Comparison of ENCODE assay signal across 21 cellular contexts in the genomic region with DNA sequence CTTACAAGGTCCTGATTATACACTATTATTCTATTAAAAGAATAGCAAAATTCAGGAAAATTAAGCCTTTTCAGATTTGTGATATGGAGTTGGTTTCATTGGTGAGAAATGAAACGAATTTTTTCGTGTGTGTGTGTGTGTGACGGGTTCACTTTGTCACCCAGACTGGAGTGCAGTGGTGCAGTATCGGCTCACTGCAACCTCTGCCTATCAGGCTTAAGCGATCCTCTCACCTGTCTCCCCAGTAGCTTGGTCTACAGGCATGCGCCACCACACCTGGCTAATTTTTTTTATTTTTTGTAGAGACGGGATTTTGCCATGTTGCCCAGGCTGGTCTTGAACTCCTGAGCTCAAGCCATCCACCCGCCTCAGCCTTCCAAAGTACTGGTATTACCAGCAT. TPM values are rescaled to one million over a fixed set of nuclear protein-coding genes. Genes with fewer than 3 reads are reported as not detected.
DNase-seq lines count a peak whose midpoint lies in the region; ATAC-seq, FAIRE-seq and TF ChIP-seq lines count a peak whose summit lies in the region.
"Had no signal": no experiment of that assay in that cellular context is flagged by ENCODE, and none has a peak within 500 bp of the region (broad histone marks: within the 10 kb centered on the region; RNA-seq: fewer than 3 reads in every experiment).

No MANE protein-coding gene starts in this region.

- no peaks in the 10 kb centered on the region for H3K9me3 ChIP-seq in T-helper 17 cell (ENCODE audit: control insufficient read depth, low read length, poor library complexity, severe bottlenecking)
- no peaks in the 10 kb centered on the region for H3K9me3 ChIP-seq in mesenchymal stem cell (ENCODE audit: control insufficient read depth, low read length)
- H3K9me3 ChIP-seq in trophoblast cell (ENCODE audit: insufficient read depth, low read depth, low read length): no peaks in the 10 kb centered on the region
- H3K9me3 ChIP-seq: BLaER1 had no signal

- H3K4me3 ChIP-seq in mesenchymal stem cell (ENCODE audit: insufficient read depth in 1 of 2, low read depth in 1 of 2, low read length in 2 of 2) (no peak overlapping the region), trophoblast cell (ENCODE audit: low read depth, low read length) (no peak overlapping the region)
- H3K4me3 ChIP-seq: BLaER1 had no signal

- H3K4me3 Mint-ChIP-seq in T-helper 17 cell (no peak overlapping the region), MCF 10A (ENCODE audit: unreplicated experiment) (no peak overlapping the region)
- H3K4me3 Mint-ChIP-seq: CD8-positive, alpha-beta T cell had no signal

- H4K8ac ChIP-seq in mesenchymal stem cell (ENCODE audit: low read length) (no peak overlapping the region), trophoblast cell (ENCODE audit: low read depth, low read length) (no peak overlapping the region)

- no peak overlapping the region for H2BK120ac ChIP-seq in mesenchymal stem cell (ENCODE audit: low read depth, low read length)
- no peak overlapping the region for H2BK120ac ChIP-seq in trophoblast cell (ENCODE audit: insufficient read depth, low read length, poor library complexity)

- no peak for TF ChIP-seq CTCF in MCF 10A (IDR thresholded peaks at IDR 0.05; ENCODE audit: unreplicated experiment)

- H2BK5ac ChIP-seq in mesenchymal stem cell (ENCODE audit: low read depth, low read length, poor library complexity, severe bottlenecking): no peak overlapping the region
- H2BK5ac ChIP-seq in trophoblast cell (ENCODE audit: low read depth, low read length, poor library complexity): no peak overlapping the region

- H3K4me1 ChIP-seq in mesenchymal stem cell (ENCODE audit: control insufficient read depth, insufficient read depth, low read depth, low read length) (peaks cover 5% of the 10 kb centered on the region), trophoblast cell (ENCODE audit: control insufficient read depth in 1 of 2, insufficient read depth in 2 of 2, low read length in 2 of 2) (no peaks in the 10 kb centered on the region)
- H3K4me1 ChIP-seq: BLaER1 had no signal

- H2AK5ac ChIP-seq in mesenchymal stem cell (ENCODE audit: low read length, severe bottlenecking) (no peak overlapping the region), trophoblast cell (ENCODE audit: low read length) (no peak overlapping the region)

- POLR2A ChIA-PET in MCF 10A (lab: Yijun Ruan, JAX): interaction anchor here (1.1 to 5.3 kb wide), 2 partner anchors 13 to 32 kb away, joined by 4 to 25 read pairs; no protein-coding TSS in a partner anchor

- peaks cover 2% of the 10 kb centered on the region for H3K79me2 ChIP-seq in trophoblast cell (ENCODE audit: control insufficient read depth, insufficient read depth, low read length, poor library complexity)

- ATAC-seq in T-helper 17 cell: no peak
- ATAC-seq in HG03039 (IDR thresholded peaks at IDR 0.05; ENCODE audit: unreplicated experiment): no peak
- ATAC-seq: CD8-positive, alpha-beta T cell; PC-3 had no signal

- H3K79me1 ChIP-seq in mesenchymal stem cell (replicated peaks; ENCODE audit: low read length, poor library complexity, severe bottlenecking) (peaks cover 2% of the 10 kb centered on the region), trophoblast cell (ENCODE audit: low read length) (no peaks in the 10 kb centered on the region)

- 0 out of 2 replicates have a peak, but pooled peaks have one; percentile 7 for TF ChIP-seq POLR2A in GM12891 (IDR thresholded peaks at IDR 0.05; ENCODE audit: low read depth, low read length)

- no peak overlapping the region for H3K14ac ChIP-seq in mesenchymal stem cell (ENCODE audit: low read length in 2 of 2)
- no peak overlapping the region for H3K14ac ChIP-seq in trophoblast cell (ENCODE audit: low read length)

- WGBS in mesenchymal stem cell: 98% methylated on average over 7 of the region's 8 CpGs
- 100% methylated on average over 2 of the region's 8 CpGs for WGBS in trophoblast cell (ENCODE audit: extremely low coverage, insufficient coverage, insufficient read length)

- H3K27ac Mint-ChIP-seq in T-helper 17 cell (peak overlapping the region; percentile 84), MCF 10A (ENCODE audit: low read depth, unreplicated experiment) (no peak overlapping the region)
- H3K27ac Mint-ChIP-seq: CD8-positive, alpha-beta T cell had no signal

- H2BK12ac ChIP-seq in mesenchymal stem cell (ENCODE audit: low read length in 2 of 2): no peak overlapping the region
- no peak overlapping the region for H2BK12ac ChIP-seq in trophoblast cell (ENCODE audit: low read length)

- H3K36me3 ChIP-seq in mesenchymal stem cell (ENCODE audit: control insufficient read depth in 1 of 2, insufficient read depth in 2 of 2, low read depth in 1 of 2, low read length in 2 of 2): peaks cover 57 to 99% of the 10 kb centered on the region in 2 experiments
- H3K36me3 ChIP-seq in trophoblast cell (ENCODE audit: control insufficient read depth in 1 of 2, insufficient read depth in 2 of 2, low read length in 2 of 2): peaks cover 50 to 84% of the 10 kb centered on the region in 2 experiments

- no peak overlapping the region for H2BK15ac ChIP-seq in mesenchymal stem cell (ENCODE audit: low read depth, poor library complexity, severe bottlenecking)

- H4K91ac ChIP-seq in mesenchymal stem cell (ENCODE audit: low read length) (no peak overlapping the region), trophoblast cell (ENCODE audit: low read depth, low read length) (no peak overlapping the region)

- FAIRE-seq in GM12891 (lab: Jason Lieb, UNC): no peak

- H3K23ac ChIP-seq in mesenchymal stem cell (ENCODE audit: low read length in 2 of 2): no peak overlapping the region
- H3K23ac ChIP-seq in trophoblast cell (ENCODE audit: low read length): no peak overlapping the region

- no peaks in the 10 kb centered on the region for H3K9me3 Mint-ChIP-seq in MCF 10A (ENCODE audit: unreplicated experiment)
- H3K9me3 Mint-ChIP-seq: CD8-positive, alpha-beta T cell; H9 had no signal

- no TSS peak for BruUV-seq in MCF 10A (replicated peaks; lab: Mats Ljungman, UMichigan)

- H3K27ac ChIP-seq in mesenchymal stem cell (ENCODE audit: low read length, poor library complexity, severe bottlenecking): no peak overlapping the region
- no peak overlapping the region for H3K27ac ChIP-seq in trophoblast cell (ENCODE audit: low read depth, low read length)
- H3K27ac ChIP-seq: BLaER1 had no signal

- no peak overlapping the region for H3K18ac ChIP-seq in mesenchymal stem cell (ENCODE audit: low read depth in 1 of 2, low read length in 2 of 2)
- H3K18ac ChIP-seq in trophoblast cell (ENCODE audit: low read length): no peak overlapping the region

- H4K12ac ChIP-seq in trophoblast cell (ENCODE audit: low read depth, low read length): no peak overlapping the region

- H3K9ac ChIP-seq in mesenchymal stem cell (ENCODE audit: low read length): peak overlapping the region; percentile 54
- no peak overlapping the region for H3K9ac ChIP-seq in trophoblast cell (ENCODE audit: low read length)
- H3K9ac ChIP-seq: BLaER1 had no signal

- no peak overlapping the region for H3K4ac ChIP-seq in mesenchymal stem cell (ENCODE audit: low read depth in 1 of 2, low read length in 2 of 2)
- H3K4ac ChIP-seq in trophoblast cell (ENCODE audit: low read depth, low read length): no peak overlapping the region

- H3K36me3 Mint-ChIP-seq in T-helper 17 cell (ENCODE audit: low read depth) (peaks cover 8% of the 10 kb centered on the region), MCF 10A (ENCODE audit: insufficient read depth, unreplicated experiment) (peaks cover 100% of the 10 kb centered on the region)

- intact Hi-C loops in MCF 10A (cut with micrococcal nuclease): no loop called here

- H3K27me3 ChIP-seq in mesenchymal stem cell (ENCODE audit: control insufficient read depth in 1 of 2, insufficient read depth in 1 of 2, low read length in 2 of 2) (no peaks in the 10 kb centered on the region), trophoblast cell (ENCODE audit: insufficient read depth, low read length) (no peaks in the 10 kb centered on the region)
- H3K27me3 ChIP-seq: BLaER1 had no signal

- H2AFZ ChIP-seq in mesenchymal stem cell (ENCODE audit: low read depth, low read length) (no peak overlapping the region), trophoblast cell (ENCODE audit: insufficient read depth, low read length, poor library complexity) (no peak overlapping the region)

- H3K4me1 Mint-ChIP-seq in T-helper 17 cell (peaks cover 30% of the 10 kb centered on the region), MCF 10A (ENCODE audit: insufficient read depth, unreplicated experiment) (peaks cover 34% of the 10 kb centered on the region)

- H3K27me3 Mint-ChIP-seq in T-helper 17 cell: no peaks in the 10 kb centered on the region
- H3K27me3 Mint-ChIP-seq in MCF 10A (ENCODE audit: insufficient read depth, unreplicated experiment): no peaks in the 10 kb centered on the region

- CTCF ChIA-PET in MCF 10A (lab: Yijun Ruan, JAX): interaction anchor here (1.2 kb wide), 1 partner anchor 8 kb away, joined by 5 read pairs; no protein-coding TSS in a partner anchor

- peak; percentile 45 for DNase-seq in activated CD8-positive, alpha-beta memory T cell treated with anti-CD3 and anti-CD28 coated beads for 24 hours
- DNase-seq in activated CD8-positive, alpha-beta memory T cell treated with anti-CD3 and anti-CD28 coated beads, Interleukin-2, amount 50 U/mL, for 48 hours: no peak
- DNase-seq in GM12891 (ENCODE audit: insufficient read length, low spot score) (no peak), T-helper 17 cell (no peak), mesenchymal stem cell (no peak), trophoblast cell (no peak), MCF 10A (ENCODE audit: unreplicated experiment) (no peak)
- DNase-seq: CD8-positive, alpha-beta T cell; H9; Karpas-422; MV-4-11; NCI-H1417; NCI-H1930; NCI-H2171; NCI-H446 treated with DMSO at 0.1 percent for 48 hours; NCI-H748 treated with DMSO at 0.1 percent for 48 hours; PC-3 had no signal

- H3K4me2 ChIP-seq in mesenchymal stem cell (ENCODE audit: low read length, poor library complexity, severe bottlenecking): no peak overlapping the region
- H3K4me2 ChIP-seq in trophoblast cell (ENCODE audit: low read length): no peak overlapping the region
- H3K4me2 ChIP-seq: BLaER1 had no signal

RNA-seq across cellular contexts. Expression of a gene that starts 9.7 kb away (rescaled TPM):
- 546 TPM for polyA plus RNA-seq in GM12891 (2012; ENCODE audit: low read depth, missing spikeins)
- total RNA-seq in T-helper 17 cell (1,000 to 10,000 TPM; 1,028 to 1,089 TPM), MCF 10A (2022) (994 and 1,037 TPM in 2 replicates)
- polyA plus RNA-seq in mesenchymal stem cell (2013, experiment 1 of 2): 467 TPM
- 455 TPM for polyA plus RNA-seq in mesenchymal stem cell (2013, experiment 2 of 2)
- 585 and 609 TPM in 2 replicates for polyA plus RNA-seq in trophoblast cell (2013)

RNA-seq across cellular contexts. Expression of a gene that starts 20.1 kb away (rescaled TPM):
- 315 TPM for polyA plus RNA-seq in GM12891 (2012; ENCODE audit: low read depth, missing spikeins)
- total RNA-seq in T-helper 17 cell: 100 to 1,000 TPM; 168 to 188 TPM
- 326 TPM for polyA plus RNA-seq in mesenchymal stem cell (2013, experiment 1 of 2)
- polyA plus RNA-seq in mesenchymal stem cell (2013, experiment 2 of 2): 326 TPM
- polyA plus RNA-seq in trophoblast cell (2013): 229 and 234 TPM in 2 replicates
- 147 and 173 TPM in 2 replicates for total RNA-seq in MCF 10A (2022)

RNA-seq across cellular contexts. Expression of a gene that starts 37.7 kb away (rescaled TPM):
- 12.2 TPM for polyA plus RNA-seq in GM12891 (2012; ENCODE audit: low read depth, missing spikeins)
- total RNA-seq in T-helper 17 cell (10 to 100 TPM; 25.5 to 28.6 TPM), MCF 10A (2022) (4.6 and 5.9 TPM in 2 replicates)
- 59.4 TPM for polyA plus RNA-seq in mesenchymal stem cell (2013, experiment 1 of 2)
- polyA plus RNA-seq in mesenchymal stem cell (2013, experiment 2 of 2): 61.3 TPM
- 5.5 and 5.8 TPM in 2 replicates for polyA plus RNA-seq in trophoblast cell (2013)

RNA-seq across cellular contexts. Expression of a gene that starts 37.9 kb away (rescaled TPM):
- polyA plus RNA-seq in GM12891 (2012; ENCODE audit: low read depth, missing spikeins): not detected
- total RNA-seq in T-helper 17 cell (not detected), MCF 10A (2022) (not detected in 2 replicates)
- polyA plus RNA-seq in mesenchymal stem cell (2013, experiment 1 of 2): 0.01 TPM
- not detected for polyA plus RNA-seq in mesenchymal stem cell (2013, experiment 2 of 2)
- polyA plus RNA-seq in trophoblast cell (2013): 0.82 and 0.89 TPM in 2 replicates
- total RNA-seq: A172; CD8-positive, alpha-beta T cell; H9; HT-29 had no signal

RNA-seq across cellular contexts. Expression of a gene that starts 39.5 kb away (rescaled TPM):
- 28.3 TPM for polyA plus RNA-seq in GM12891 (2012; ENCODE audit: low read depth, missing spikeins)
- total RNA-seq in T-helper 17 cell (10 to 100 TPM; 28.4 to 29.3 TPM), MCF 10A (2022) (26.4 and 27.8 TPM in 2 replicates)
- polyA plus RNA-seq in mesenchymal stem cell (2013, experiment 1 of 2): 22.2 TPM
- 24.9 TPM for polyA plus RNA-seq in mesenchymal stem cell (2013, experiment 2 of 2)
- polyA plus RNA-seq in trophoblast cell (2013): 27.8 and 29.3 TPM in 2 replicates
